In genomic region chr7:122303971-122304603, GRCh38 we compare ENCODE assay signal across 13 cellular contexts. TPM values are rescaled to one million over a fixed set of nuclear protein-coding genes. Genes with fewer than 3 reads are reported as not detected.
DNase-seq lines count a peak whose midpoint lies in the region; ATAC-seq, FAIRE-seq and TF ChIP-seq lines count a peak whose summit lies in the region.
"Had no signal": no experiment of that assay in that cellular context is flagged by ENCODE, and none has a peak within 500 bp of the region (broad histone marks: within the 10 kb centered on the region; RNA-seq: fewer than 3 reads in every experiment).

No MANE protein-coding gene starts in this region.

- peaks cover 79% of the 10 kb centered on the region for H3K27me3 Mint-ChIP-seq in activated CD8-positive, alpha-beta T cell treated with anti-CD3 and anti-CD28 coated beads, Interleukin-2, amount 10 ng/mL, durations not matched to agents 7 days and 5 days (ENCODE audit: low read depth)
- peaks cover 85% of the 10 kb centered on the region for H3K27me3 Mint-ChIP-seq in activated CD8-positive, alpha-beta T cell treated with anti-CD3 and anti-CD28 coated beads for 36 hours
- peaks cover 77% of the 10 kb centered on the region for H3K27me3 Mint-ChIP-seq in activated T-helper 1 cell treated with anti-CD3 and anti-CD28 coated beads, Interleukin-12 subunit alpha, Interleukin-12 subunit beta, Interleukin-2, Interleukin-4 antibody, amounts not matched to agents 30 ng/mL and 10 ng/mL and 1 ng/mL, durations not matched to agents 14 hours and 24 hours and 36 hours (ENCODE audit: insufficient read depth)

- CTCF ChIA-PET in activated CD8-positive, alpha-beta T cell treated with anti-CD3 and anti-CD28 coated beads, Interleukin-2, amount 10 ng/mL, durations not matched to agents 7 days and 5 days (lab: Charles Lee): no interaction called here
- CTCF ChIA-PET in activated CD8-positive, alpha-beta T cell treated with anti-CD3 and anti-CD28 coated beads for 36 hours (lab: Charles Lee): no interaction called here
- CTCF ChIA-PET in HepG2 (lab: Yijun Ruan, JAX; ENCODE audit: low intra/inter-chr PET ratio, low total read pairs): no interaction called here

- H3K4me3 ChIP-seq in HepG2 (replicated peaks in 1 of 3; ENCODE audit: insufficient read depth in 1 of 3, low read depth in 2 of 3, low read length in 3 of 3): peak overlapping the region in 1 of 3 experiments; percentile 23; a peak in 1 of 6 replicates
- peak overlapping the region; percentile 58 for H3K4me3 ChIP-seq in thoracic aorta

- H3K9me3 ChIP-seq in HepG2 (ENCODE audit: low read length) (no peaks in the 10 kb centered on the region), thoracic aorta (no peaks in the 10 kb centered on the region)

- H3K4me1 ChIP-seq in HepG2 (ENCODE audit: insufficient read depth, low read length) (peaks cover 15% of the 10 kb centered on the region), thoracic aorta (ENCODE audit: control insufficient read depth in 1 of 2, low read depth in 2 of 2) (peaks cover 8 to 39% of the 10 kb centered on the region in 2 donors)

- H3K27ac Mint-ChIP-seq in activated CD8-positive, alpha-beta T cell treated with anti-CD3 and anti-CD28 coated beads, Interleukin-2, amount 10 ng/mL, durations not matched to agents 7 days and 5 days: no peak overlapping the region
- H3K27ac Mint-ChIP-seq in activated CD8-positive, alpha-beta T cell treated with anti-CD3 and anti-CD28 coated beads for 36 hours: no peak overlapping the region
- peak overlapping the region; percentile 61 for H3K27ac Mint-ChIP-seq in activated T-helper 1 cell treated with anti-CD3 and anti-CD28 coated beads, Interleukin-12 subunit alpha, Interleukin-12 subunit beta, Interleukin-2, Interleukin-4 antibody, amounts not matched to agents 30 ng/mL and 10 ng/mL and 1 ng/mL, durations not matched to agents 14 hours and 24 hours and 36 hours

- H2AFZ ChIP-seq in HepG2 (ENCODE audit: low read length): no peak overlapping the region

- no peak overlapping the region for H3K9ac ChIP-seq in HepG2 (ENCODE audit: insufficient read depth, low read depth, low read length)

- TF ChIP-seq CTCF in activated CD8-positive, alpha-beta T cell treated with anti-CD3 and anti-CD28 coated beads for 36 hours (IDR thresholded peaks at IDR 0.05): no peak
- TF ChIP-seq CTCF in HepG2 (CRISPR knock-in tag; IDR thresholded peaks at IDR 0.05) (no peak), thoracic aorta (IDR thresholded peaks at IDR 0.05) (no peak)

- no peak for FAIRE-seq in HepG2 (lab: Jason Lieb, UNC)
- FAIRE-seq: GM12891 had no signal

- peaks cover 2% of the 10 kb centered on the region for H3K4me1 Mint-ChIP-seq in activated CD8-positive, alpha-beta T cell treated with anti-CD3 and anti-CD28 coated beads, Interleukin-2, amount 10 ng/mL, durations not matched to agents 7 days and 5 days (ENCODE audit: low read depth)
- no peaks in the 10 kb centered on the region for H3K4me1 Mint-ChIP-seq in activated CD8-positive, alpha-beta T cell treated with anti-CD3 and anti-CD28 coated beads for 36 hours (ENCODE audit: low read depth)
- H3K4me1 Mint-ChIP-seq in activated T-helper 1 cell treated with anti-CD3 and anti-CD28 coated beads, Interleukin-12 subunit alpha, Interleukin-12 subunit beta, Interleukin-2, Interleukin-4 antibody, amounts not matched to agents 30 ng/mL and 10 ng/mL and 1 ng/mL, durations not matched to agents 14 hours and 24 hours and 36 hours (ENCODE audit: low read depth): no peaks in the 10 kb centered on the region

- H3K27ac ChIP-seq in HepG2 (ENCODE audit: extremely low read length, insufficient read depth, low read length): no peak overlapping the region
- H3K27ac ChIP-seq in thoracic aorta: no peak overlapping the region

- no peak for ATAC-seq in activated CD8-positive, alpha-beta T cell treated with anti-CD3 and anti-CD28 coated beads, Interleukin-2, amount 10 ng/mL, durations not matched to agents 7 days and 5 days
- ATAC-seq in activated CD8-positive, alpha-beta T cell treated with anti-CD3 and anti-CD28 coated beads for 36 hours: no peak
- peak; percentile 54 for ATAC-seq in HepG2
- ATAC-seq in thoracic aorta (ENCODE audit: insufficient number of reproducible peaks, low FRiP score, low read depth): no peak

- TF ChIP-seq POLR2A in HepG2 (IDR thresholded peaks at IDR 0.05; ENCODE audit: insufficient read depth in 1 of 2, low read depth in 2 of 2, low read length in 2 of 2): no peak

- H3K9me3 Mint-ChIP-seq in activated CD8-positive, alpha-beta T cell treated with anti-CD3 and anti-CD28 coated beads, Interleukin-2, amount 10 ng/mL, durations not matched to agents 7 days and 5 days (ENCODE audit: insufficient read depth): peaks cover 5% of the 10 kb centered on the region
- H3K9me3 Mint-ChIP-seq in activated CD8-positive, alpha-beta T cell treated with anti-CD3 and anti-CD28 coated beads for 36 hours: no peaks in the 10 kb centered on the region
- peaks cover 3% of the 10 kb centered on the region for H3K9me3 Mint-ChIP-seq in activated T-helper 1 cell treated with anti-CD3 and anti-CD28 coated beads, Interleukin-12 subunit alpha, Interleukin-12 subunit beta, Interleukin-2, Interleukin-4 antibody, amounts not matched to agents 30 ng/mL and 10 ng/mL and 1 ng/mL, durations not matched to agents 14 hours and 24 hours and 36 hours

- H3K27me3 ChIP-seq in HepG2 (ENCODE audit: control insufficient read depth in 1 of 2, insufficient read depth in 2 of 2, low read length in 2 of 2) (peaks cover 13 to 88% of the 10 kb centered on the region in 2 experiments), thoracic aorta (replicated peaks; ENCODE audit: insufficient read depth) (peaks cover 90% of the 10 kb centered on the region)

- peaks cover 11% of the 10 kb centered on the region for H3K36me3 Mint-ChIP-seq in activated CD8-positive, alpha-beta T cell treated with anti-CD3 and anti-CD28 coated beads, Interleukin-2, amount 10 ng/mL, durations not matched to agents 7 days and 5 days (ENCODE audit: low read depth)
- peaks cover 1% of the 10 kb centered on the region for H3K36me3 Mint-ChIP-seq in activated CD8-positive, alpha-beta T cell treated with anti-CD3 and anti-CD28 coated beads for 36 hours (ENCODE audit: low read depth)
- H3K36me3 Mint-ChIP-seq in activated T-helper 1 cell treated with anti-CD3 and anti-CD28 coated beads, Interleukin-12 subunit alpha, Interleukin-12 subunit beta, Interleukin-2, Interleukin-4 antibody, amounts not matched to agents 30 ng/mL and 10 ng/mL and 1 ng/mL, durations not matched to agents 14 hours and 24 hours and 36 hours (ENCODE audit: low read depth): no peaks in the 10 kb centered on the region

- DNase-seq in activated CD8-positive, alpha-beta T cell treated with anti-CD3 and anti-CD28 coated beads, Interleukin-2, amount 10 ng/mL, durations not matched to agents 7 days and 5 days: no peak
- DNase-seq in activated CD8-positive, alpha-beta T cell treated with anti-CD3 and anti-CD28 coated beads for 36 hours: no peak
- no peak for DNase-seq in activated T-helper 1 cell treated with anti-CD3 and anti-CD28 coated beads, Interleukin-12 subunit alpha, Interleukin-12 subunit beta, Interleukin-2, Interleukin-4 antibody, amounts not matched to agents 30 ng/mL and 10 ng/mL and 1 ng/mL, durations not matched to agents 14 hours and 24 hours and 36 hours (ENCODE audit: low spot score)
- no peak for DNase-seq in HepG2 (ENCODE audit: low spot score)
- no peak for DNase-seq in thoracic aorta (ENCODE audit: low spot score)
- no peak for DNase-seq in 8988T
- DNase-seq in stimulated activated naive CD4-positive, alpha-beta T cell (lab: John Stamatoyannopoulos, UW): no peak
- DNase-seq in epidermal melanocyte (ENCODE audit: insufficient read length, low spot score): no peak
- DNase-seq: activated CD4-positive, CD25-positive, alpha-beta regulatory T cell; midbrain had no signal

- peak overlapping the region; percentile 62 for H3K4me2 ChIP-seq in HepG2 (ENCODE audit: low read depth, low read length)

- POLR2A ChIA-PET in activated CD8-positive, alpha-beta T cell treated with anti-CD3 and anti-CD28 coated beads, Interleukin-2, amount 10 ng/mL, durations not matched to agents 7 days and 5 days (lab: Charles Lee): no interaction called here
- POLR2A ChIA-PET in activated CD8-positive, alpha-beta T cell treated with anti-CD3 and anti-CD28 coated beads for 36 hours (lab: Charles Lee): no interaction called here
- POLR2A ChIA-PET in HepG2 (lab: Yijun Ruan, JAX): no interaction called here

- H3K79me2 ChIP-seq in HepG2 (ENCODE audit: insufficient read depth, low read length): no peaks in the 10 kb centered on the region

- BruUV-seq in HepG2 (replicated peaks; lab: Mats Ljungman, UMichigan): no TSS peak

- intact Hi-C loops in activated CD8-positive, alpha-beta T cell treated with anti-CD3 and anti-CD28 coated beads for 36 hours (cut with micrococcal nuclease): no loop called here
- intact Hi-C loops in activated T-helper 1 cell treated with anti-CD3 and anti-CD28 coated beads, Interleukin-12 subunit alpha, Interleukin-12 subunit beta, Interleukin-2, Interleukin-4 antibody, amounts not matched to agents 30 ng/mL and 10 ng/mL and 1 ng/mL, durations not matched to agents 14 hours and 24 hours and 36 hours (cut with micrococcal nuclease): loop anchor here (2.0 to 10.0 kb wide), 2 partner anchors 13 to 1731 kb away; partner anchors contain the start of gene TMEM229A
- intact Hi-C loops in HepG2 (cut with micrococcal nuclease; ENCODE audit: unreplicated experiment): loop anchor here (5.0 kb wide), 1 partner anchor 228 kb away; no protein-coding TSS in a partner anchor

- WGBS in HepG2 (ENCODE audit: low lambda C conversion rate): 60% methylated on average over 16 of the region's 46 CpGs

- H3K36me3 ChIP-seq in HepG2 (replicated peaks in 1 of 2; ENCODE audit: control insufficient read depth in 1 of 2, insufficient read depth in 2 of 2, low read length in 2 of 2): no peaks in the 10 kb centered on the region
- no peaks in the 10 kb centered on the region for H3K36me3 ChIP-seq in thoracic aorta

- H4K20me1 ChIP-seq in HepG2 (ENCODE audit: insufficient read depth, low read length): no peaks in the 10 kb centered on the region

- in situ Hi-C loops in HepG2 (cut with HindIII; ENCODE audit: extremely low pct_ligation_motif_present, low pct_unique_long_range_greater_than_20kb): no loop called here

- peak overlapping the region; percentile 34 for H3K4me3 Mint-ChIP-seq in activated CD8-positive, alpha-beta T cell treated with anti-CD3 and anti-CD28 coated beads, Interleukin-2, amount 10 ng/mL, durations not matched to agents 7 days and 5 days
- no peak overlapping the region for H3K4me3 Mint-ChIP-seq in activated CD8-positive, alpha-beta T cell treated with anti-CD3 and anti-CD28 coated beads for 36 hours
- no peak overlapping the region for H3K4me3 Mint-ChIP-seq in activated T-helper 1 cell treated with anti-CD3 and anti-CD28 coated beads, Interleukin-12 subunit alpha, Interleukin-12 subunit beta, Interleukin-2, Interleukin-4 antibody, amounts not matched to agents 30 ng/mL and 10 ng/mL and 1 ng/mL, durations not matched to agents 14 hours and 24 hours and 36 hours

- TF ChIP-seq RAD21 in HepG2 (CRISPR knock-in tag; IDR thresholded peaks at IDR 0.05): no peak

- TF ChIP-seq EP300 in HepG2 (IDR thresholded peaks at IDR 0.05; ENCODE audit: low read depth in 2 of 2, low read length in 2 of 2) (no peak), HepG2 (CRISPR knock-in tag; IDR thresholded peaks at IDR 0.05; ENCODE audit: borderline replicate concordance) (no peak)

RNA-seq across cellular contexts. Expression of gene FEZF1, which starts 0.5 kb away (rescaled TPM):
- not detected for total RNA-seq in activated CD8-positive, alpha-beta T cell treated with anti-CD3 and anti-CD28 coated beads, Interleukin-2, amount 10 ng/mL, durations not matched to agents 7 days and 5 days
- total RNA-seq in activated CD8-positive, alpha-beta T cell treated with anti-CD3 and anti-CD28 coated beads for 36 hours: not detected
- total RNA-seq in activated T-helper 1 cell treated with anti-CD3 and anti-CD28 coated beads, Interleukin-12 subunit alpha, Interleukin-12 subunit beta, Interleukin-2, Interleukin-4 antibody, amounts not matched to agents 30 ng/mL and 10 ng/mL and 1 ng/mL, durations not matched to agents 14 hours and 24 hours and 36 hours: not detected in 2 replicates
- total RNA-seq in HepG2 (2016; rRNA removed; fragmentation: Illumina TruSeq; extraction: Trizol): not detected in 2 replicates
- total RNA-seq in HepG2 (2016; cell fraction: cytosol; rRNA removed; fragmentation: Illumina TruSeq; extraction: Trizol; ENCODE audit: low read depth): not detected in 2 replicates
- total RNA-seq in HepG2 (2016; cell fraction: insoluble cytoplasmic fraction; rRNA removed; fragmentation: Illumina TruSeq; extraction: Trizol): not detected in 2 replicates
- total RNA-seq in HepG2 (2016; cell fraction: membrane; rRNA removed; fragmentation: Illumina TruSeq; extraction: Trizol): not detected in 2 replicates
- not detected in 2 replicates for total RNA-seq in HepG2 (2016; cell fraction: nucleus; rRNA removed; fragmentation: Illumina TruSeq; extraction: Trizol)
- not detected in 2 replicates for polyA plus RNA-seq in HepG2 (2011; rRNA removed)
- not detected in 2 replicates for polyA plus RNA-seq in HepG2 (2011; cell fraction: cytosol; rRNA removed)
- not detected in 2 replicates for polyA plus RNA-seq in HepG2 (2011; cell fraction: nucleus; rRNA removed)
- not detected in 2 replicates for polyA plus RNA-seq in HepG2 (2012)
- not detected in 2 replicates for polyA plus RNA-seq in HepG2 (2016; cell fraction: cytosol; fragmentation: Illumina TruSeq; extraction: Trizol; ENCODE audit: low read depth)
- not detected in 2 replicates for polyA plus RNA-seq in HepG2 (2016; cell fraction: insoluble cytoplasmic fraction; fragmentation: Illumina TruSeq; extraction: Trizol; ENCODE audit: low read depth)
- polyA plus RNA-seq in HepG2 (2016; cell fraction: membrane; fragmentation: Illumina TruSeq; extraction: Trizol; ENCODE audit: low read depth): not detected in 2 replicates
- polyA plus RNA-seq in HepG2 (2016; cell fraction: nucleus; fragmentation: Illumina TruSeq; extraction: Trizol; ENCODE audit: insufficient read depth, low read depth): not detected in 2 replicates
- not detected in 2 replicates for polyA minus RNA-seq in HepG2 (2011; rRNA and poly(A)+ RNA removed; ENCODE audit: low replicate concordance)
- not detected in 2 replicates for polyA minus RNA-seq in HepG2 (2011; cell fraction: cytosol; rRNA and poly(A)+ RNA removed)
- polyA minus RNA-seq in HepG2 (2011; cell fraction: nucleus; rRNA and poly(A)+ RNA removed): not detected in 2 replicates
- not detected for total RNA-seq in thoracic aorta
- total RNA-seq: subcutaneous adipose tissue had no signal
- polyA plus RNA-seq: adipose tissue had no signal
